ENCODE assay signal across 8 cellular contexts in genomic region chr6:24666616-24667377, GRCh38. TPM values are rescaled to one million over a fixed set of nuclear protein-coding genes. Genes with fewer than 3 reads are reported as not detected.
DNase-seq lines count a peak whose midpoint lies in the region; ATAC-seq and TF ChIP-seq lines count a peak whose summit lies in the region.

Gene ACOT13, plus strand, starts transcription at chr6:24667077. Its CDS starts 187 bp downstream, at chr6:24667264.
A gene with protein sequence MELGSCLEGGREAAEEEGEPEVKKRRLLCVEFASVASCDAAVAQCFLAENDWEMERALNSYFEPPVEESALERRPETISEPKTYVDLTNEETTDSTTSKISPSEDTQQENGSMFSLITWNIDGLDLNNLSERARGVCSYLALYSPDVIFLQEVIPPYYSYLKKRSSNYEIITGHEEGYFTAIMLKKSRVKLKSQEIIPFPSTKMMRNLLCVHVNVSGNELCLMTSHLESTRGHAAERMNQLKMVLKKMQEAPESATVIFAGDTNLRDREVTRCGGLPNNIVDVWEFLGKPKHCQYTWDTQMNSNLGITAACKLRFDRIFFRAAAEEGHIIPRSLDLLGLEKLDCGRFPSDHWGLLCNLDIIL (minus strand): TSS chr6:24666899. CDS start chr6:24666862, 37 bp downstream.

- POLR2A ChIA-PET in GM10248 (lab: Yijun Ruan, JAX) (interaction anchor here (0.6 to 0.7 kb wide), 3 partner anchors 32 to 55 kb away, joined by 3 to 6 read pairs (median 3); partner anchors contain the start of gene C6orf62), SK-N-SH (lab: Yijun Ruan, JAX) (interaction anchor here (0.9 to 1.6 kb wide), 5 partner anchors 14 to 86 kb away, joined by 3 to 12 read pairs (median 3); partner anchors contain the start of gene KIAA0319)

- no peaks in the 10 kb centered on the region for H4K20me1 ChIP-seq in SK-N-SH (ENCODE audit: insufficient read depth)

- no peaks in the 10 kb centered on the region for H3K9me2 ChIP-seq in SK-N-SH

- TF ChIP-seq EP300 in SK-N-SH (IDR thresholded peaks at IDR 0.05; ENCODE audit: borderline replicate concordance in 1 of 2, low read depth in 1 of 2, low read length in 1 of 2) = no peak; a peak in 2 of 4 replicates

- peak within 1 kb of the TSS; percentile 92 for H2AFZ ChIP-seq in SK-N-SH (ENCODE audit: low read depth)

- peak within 1 kb of the TSS; percentile 86 for H3K9ac ChIP-seq in SK-N-SH

- peaks cover 55% of the 10 kb centered on the region for H3K4me1 Mint-ChIP-seq in activated naive CD4-positive, alpha-beta T cell treated with anti-CD3 and anti-CD28 coated beads, Interleukin-2, amount 50 U/mL, for 24 hours
- H3K4me1 Mint-ChIP-seq in glutamatergic neuron (ENCODE audit: low read depth, unreplicated experiment) (peaks cover 35% of the 10 kb centered on the region), osteocyte (ENCODE audit: unreplicated experiment) (peaks cover 26% of the 10 kb centered on the region)

- H3K36me3 ChIP-seq in SK-N-SH (replicated peaks in 1 of 2; ENCODE audit: control insufficient read depth in 1 of 2, insufficient read depth in 2 of 2, low read length in 1 of 2) (peaks cover 25 to 31% of the 10 kb centered on the region in 2 experiments), thymus (ENCODE audit: control insufficient read depth, insufficient read depth) (peaks cover 10% of the 10 kb centered on the region)

- H3K4me2 ChIP-seq in SK-N-SH = peak within 1 kb of the TSS; percentile 79

- H3F3A ChIP-seq in SK-N-SH (replicated peaks; ENCODE audit: insufficient read depth) = peaks cover 3% of the 10 kb centered on the region

- peak; percentile 96 for DNase-seq in GM10248 (ENCODE audit: extremely low spot score)
- peak; percentile 96 for DNase-seq in NCI-H1048 (lab: John Stamatoyannopoulos, UW)
- peak; percentile 96 for DNase-seq in SK-N-SH
- DNase-seq in glutamatergic neuron = peak; percentile 97
- peak; percentile 99 for DNase-seq in osteocyte (ENCODE audit: extremely low spot score, unreplicated experiment)

- H3K79me2 ChIP-seq in SK-N-SH (ENCODE audit: insufficient read depth) = peaks cover 50% of the 10 kb centered on the region

- H3K9me3 ChIP-seq in SK-N-SH (no peaks in the 10 kb centered on the region), thymus (ENCODE audit: control insufficient read depth) (no peaks in the 10 kb centered on the region)

- no peaks in the 10 kb centered on the region for H3K9me3 Mint-ChIP-seq in activated naive CD4-positive, alpha-beta T cell treated with anti-CD3 and anti-CD28 coated beads, Interleukin-2, amount 50 U/mL, for 24 hours
- H3K9me3 Mint-ChIP-seq in glutamatergic neuron (ENCODE audit: unreplicated experiment) = peaks cover 19% of the 10 kb centered on the region
- peaks cover 9% of the 10 kb centered on the region for H3K9me3 Mint-ChIP-seq in osteocyte (ENCODE audit: unreplicated experiment)

- CTCF ChIA-PET in GM10248 (lab: Yijun Ruan, JAX) = interaction anchor here (0.8 to 1.6 kb wide), 6 partner anchors 26 to 236 kb away, joined by 3 to 4 read pairs (median 3); no protein-coding TSS in a partner anchor
- CTCF ChIA-PET in SK-N-SH (lab: Yijun Ruan, JAX) = interaction anchor here (0.6 to 7.3 kb wide), 24 partner anchors 9 to 172 kb away, joined by 3 to 96 read pairs (median 4); partner anchors contain the start of genes ALDH5A1, C6orf62 and KIAA0319

- no peak for TF ChIP-seq CTCF in GM10248 (IDR thresholded peaks at IDR 0.05; ENCODE audit: control extremely low read depth, extremely low read depth, low read depth, missing control alignments)
- peak; percentile 58 for TF ChIP-seq CTCF in SK-N-SH (IDR thresholded peaks at IDR 0.05)
- peak; percentile 58 for TF ChIP-seq CTCF in glutamatergic neuron (IDR thresholded peaks at IDR 0.05; ENCODE audit: partially characterized antibody, unreplicated experiment)
- peak; percentile 57 for TF ChIP-seq CTCF in osteocyte (IDR thresholded peaks at IDR 0.05)

- peak within 1 kb of the TSS; percentile 98 for H3K27ac Mint-ChIP-seq in activated naive CD4-positive, alpha-beta T cell treated with anti-CD3 and anti-CD28 coated beads, Interleukin-2, amount 50 U/mL, for 24 hours
- H3K27ac Mint-ChIP-seq in glutamatergic neuron (ENCODE audit: unreplicated experiment) = peak within 1 kb of the TSS; percentile 89
- peak within 1 kb of the TSS; percentile 99 for H3K27ac Mint-ChIP-seq in osteocyte (ENCODE audit: unreplicated experiment)

- peak; percentile 64 for TF ChIP-seq RAD21 in SK-N-SH (IDR thresholded peaks at IDR 0.05; ENCODE audit: low read length)

- H3K27me3 ChIP-seq in SK-N-SH (ENCODE audit: insufficient read depth) = no peaks in the 10 kb centered on the region
- H3K27me3 ChIP-seq in thymus (ENCODE audit: control insufficient read depth, insufficient read depth) = no peaks in the 10 kb centered on the region

- peak within 1 kb of the TSS; percentile 100 for H3K4me3 Mint-ChIP-seq in activated naive CD4-positive, alpha-beta T cell treated with anti-CD3 and anti-CD28 coated beads, Interleukin-2, amount 50 U/mL, for 24 hours
- H3K4me3 Mint-ChIP-seq in glutamatergic neuron (ENCODE audit: unreplicated experiment) (peak within 1 kb of the TSS; percentile 98), osteocyte (ENCODE audit: unreplicated experiment) (peak within 1 kb of the TSS; percentile 91)

- H3K4me3 ChIP-seq in SK-N-SH (ENCODE audit: low read depth in 2 of 2, low read length in 1 of 2) = peak within 1 kb of the TSS; percentile 67 to 82
- peak within 1 kb of the TSS; percentile 97 for H3K4me3 ChIP-seq in thymus (ENCODE audit: low read length)

- H3K27me3 Mint-ChIP-seq in activated naive CD4-positive, alpha-beta T cell treated with anti-CD3 and anti-CD28 coated beads, Interleukin-2, amount 50 U/mL, for 24 hours = no peaks in the 10 kb centered on the region
- peaks cover 7% of the 10 kb centered on the region for H3K27me3 Mint-ChIP-seq in glutamatergic neuron (ENCODE audit: unreplicated experiment)
- H3K27me3 Mint-ChIP-seq in osteocyte (ENCODE audit: unreplicated experiment) = no peaks in the 10 kb centered on the region

- H3K4me1 ChIP-seq in SK-N-SH (ENCODE audit: control insufficient read depth in 1 of 2, insufficient read depth in 2 of 2, low read depth in 1 of 2, low read length in 1 of 2) (peaks cover 6 to 14% of the 10 kb centered on the region in 2 experiments; a peak in 2 of 4 replicates), thymus (ENCODE audit: control insufficient read depth, insufficient read depth, low read length) (peaks cover 16% of the 10 kb centered on the region)

- peak within 1 kb of the TSS; percentile 87 to 91 for H3K27ac ChIP-seq in SK-N-SH (ENCODE audit: low read depth in 2 of 2, low read length in 1 of 2)
- peak within 1 kb of the TSS; percentile 94 for H3K27ac ChIP-seq in thymus (ENCODE audit: low read depth)

- H3K36me3 Mint-ChIP-seq in activated naive CD4-positive, alpha-beta T cell treated with anti-CD3 and anti-CD28 coated beads, Interleukin-2, amount 50 U/mL, for 24 hours = peaks cover 18% of the 10 kb centered on the region
- H3K36me3 Mint-ChIP-seq in glutamatergic neuron (ENCODE audit: unreplicated experiment) (peaks cover 16% of the 10 kb centered on the region), osteocyte (ENCODE audit: unreplicated experiment) (peaks cover 29% of the 10 kb centered on the region)

- ATAC-seq in HG02571 (IDR thresholded peaks at IDR 0.05; ENCODE audit: unreplicated experiment) = peak; percentile 96

- 1% methylated on average over 56 of the region's 62 CpGs for WGBS in SK-N-SH (ENCODE audit: low lambda C conversion rate)
- WGBS in thymus = under 1% methylated on average over 62 of the region's 62 CpGs

TF ChIP-seq in SK-N-SH, 30 proteins besides CTCF, POLR2A, EP300 and RAD21 (continues in another document):
- TF ChIP-seq YY1 (IDR thresholded peaks at IDR 0.05; ENCODE audit: low read depth) (peak; percentile 87), TAF1 (IDR thresholded peaks at IDR 0.05; ENCODE audit: borderline replicate concordance, low read depth, low read length) (peak; percentile 80), NRF1 (IDR thresholded peaks at IDR 0.05; ENCODE audit: low read depth, low read length) (peak; percentile 95), ZBTB33 (IDR thresholded peaks at IDR 0.05; ENCODE audit: borderline replicate concordance, low read depth) (no peak), JUND (IDR thresholded peaks at IDR 0.05) (peak; percentile 16; the same call in 1 of the 2 replicates), NFIC (IDR thresholded peaks at IDR 0.05; ENCODE audit: borderline replicate concordance) (no peak), POLR2AphosphoS5 (IDR thresholded peaks at IDR 0.05; ENCODE audit: low read depth, low read length) (peak; percentile 71), FOSL2 (IDR thresholded peaks at IDR 0.05; ENCODE audit: borderline replicate concordance, low read depth) (no peak), ELF1 (IDR thresholded peaks at IDR 0.05) (peak; percentile 68)

RNA-seq across cellular contexts. Expression of gene ACOT13, which starts in this region (rescaled TPM):
- polyA plus RNA-seq in SK-N-SH (2012; rRNA removed) (18.0 and 20.8 TPM in 2 replicates), thymus (29.4 TPM)
- 24.5 and 33.6 TPM in 2 replicates for polyA plus RNA-seq in SK-N-SH (2012; cell fraction: cytosol; rRNA removed)
- 5.2 and 7.7 TPM in 2 replicates for polyA plus RNA-seq in SK-N-SH (2012; cell fraction: nucleus; rRNA removed)
- total RNA-seq in glutamatergic neuron (ENCODE audit: unreplicated experiment) (25.3 TPM), osteocyte (23.9 and 26.9 TPM in 2 replicates)

RNA-seq across cellular contexts. Expression of the second gene that starts in this region (rescaled TPM):
- polyA plus RNA-seq in SK-N-SH (2012; rRNA removed) = 20.0 and 20.2 TPM in 2 replicates
- polyA plus RNA-seq in SK-N-SH (2012; cell fraction: cytosol; rRNA removed) = 23.6 and 29.5 TPM in 2 replicates
- polyA plus RNA-seq in SK-N-SH (2012; cell fraction: nucleus; rRNA removed) = 24.8 and 38.0 TPM in 2 replicates
- 56.9 TPM for total RNA-seq in glutamatergic neuron (ENCODE audit: unreplicated experiment)
- 31.5 and 31.8 TPM in 2 replicates for total RNA-seq in osteocyte
- 69.9 TPM for polyA plus RNA-seq in thymus

Comparison
In these comparisons a context has a peak if more than half of its experiments do, and no peak if none do; other contexts are left out.
1. Peak in every context shown above with its lines: DNase-seq, ATAC-seq, H3K4me3 ChIP-seq and H3K27ac ChIP-seq.